Comparison of ENCODE assay signal across 18 cellular contexts in genomic region chr16:71594000-71594646, GRCh38. TPM values are rescaled to one million over a fixed set of nuclear protein-coding genes. Genes with fewer than 3 reads are reported as not detected.
A peak's percentile ranks its signal among the peaks of the same experiment; 100 is the strongest.
DNase-seq lines count a peak whose midpoint lies in the region; ATAC-seq, FAIRE-seq and TF ChIP-seq lines count a peak whose summit lies in the region.
"Had no signal": no experiment of that assay in that cellular context is flagged by ENCODE, and none has a peak within 500 bp of the region (broad histone marks: within the 10 kb centered on the region; RNA-seq: fewer than 3 reads in every experiment).

No MANE protein-coding gene starts in this region.

- no peak overlapping the region for H2BK20ac ChIP-seq in H1 (ENCODE audit: low read length)

- intact Hi-C loops in posterior vena cava (cut with DNase I), result no loop called here
- intact Hi-C loops in OCI-LY7 (cut with micrococcal nuclease; ENCODE audit: unreplicated experiment), result no loop called here

- H3K4me1 ChIP-seq in H1 (replicated peaks in 1 of 4; ENCODE audit: control insufficient read depth in 3 of 4, insufficient read depth in 4 of 4, low read length in 3 of 4), result no peaks in the 10 kb centered on the region
- H3K4me1 ChIP-seq in liver (ENCODE audit: control insufficient read depth in 4 of 4, insufficient read depth in 4 of 4, low read length in 3 of 4), result peaks cover 12 to 51% (median 39%) of the 10 kb centered on the region in 4 donors
- H3K4me1 ChIP-seq in OCI-LY7 (ENCODE audit: insufficient read depth, low read length, poor library complexity, severe bottlenecking), result no peaks in the 10 kb centered on the region

- H3K4me3 ChIP-seq in H1 (ENCODE audit: extremely low read depth in 1 of 4, insufficient read depth in 2 of 4, low read depth in 3 of 4, low read length in 4 of 4) (no peak overlapping the region), liver (ENCODE audit: low read depth in 1 of 3, low read length in 3 of 3) (no peak overlapping the region), OCI-LY7 (ENCODE audit: low read depth, low read length, poor library complexity, severe bottlenecking) (no peak overlapping the region)
- H3K4me3 ChIP-seq: BLaER1 treated with 17β-estradiol and CSF1 and Interleukin-3, amounts not matched to agents 10 nM and 100 nM had no signal

- no peaks in the 10 kb centered on the region for H3K79me2 ChIP-seq in H1 (ENCODE audit: control insufficient read depth in 1 of 2, insufficient read depth in 2 of 2, low read length in 2 of 2)
- H3K79me2 ChIP-seq in OCI-LY7 (ENCODE audit: insufficient read depth, low read depth, low read length), result no peaks in the 10 kb centered on the region

- H3K4me2 ChIP-seq in H1 (ENCODE audit: insufficient read depth in 1 of 2, low read depth in 2 of 2, low read length in 2 of 2) (no peak overlapping the region), OCI-LY7 (ENCODE audit: low read length) (no peak overlapping the region)
- H3K4me2 ChIP-seq: BLaER1 treated with 17β-estradiol and CSF1 and Interleukin-3, amounts not matched to agents 10 nM and 100 nM had no signal

- H3K36me3 ChIP-seq in H1 (ENCODE audit: control insufficient read depth in 2 of 4, insufficient read depth in 4 of 4, low read length in 3 of 4) (no peaks in the 10 kb centered on the region), liver (ENCODE audit: control insufficient read depth in 4 of 4, insufficient read depth in 3 of 4, low read depth in 1 of 4, low read length in 3 of 4) (no peaks in the 10 kb centered on the region), OCI-LY7 (ENCODE audit: insufficient read depth, low read length) (no peaks in the 10 kb centered on the region)
- H3K36me3 ChIP-seq: BLaER1 treated with 17β-estradiol and CSF1 and Interleukin-3, amounts not matched to agents 10 nM and 100 nM had no signal

- TF ChIP-seq RAD21 in H1 (IDR thresholded peaks at IDR 0.05 in 1 of 2, conservative IDR thresholded peaks at IDR 0.05 in 1 of 2; ENCODE audit: low read depth in 2 of 2, low read length in 2 of 2) (no peak), liver (IDR thresholded peaks at IDR 0.05) (peak; percentile 25 to 64)

- H4K8ac ChIP-seq in H1 (ENCODE audit: extremely low read depth, insufficient read depth, low read length), result no peak overlapping the region

- H3K79me1 ChIP-seq in H1 (ENCODE audit: low read depth, low read length), result no peaks in the 10 kb centered on the region

- no peak overlapping the region for H2BK12ac ChIP-seq in H1 (ENCODE audit: low read depth, low read length)

- H3K23me2 ChIP-seq in H1 (ENCODE audit: low read depth, low read length), result peaks cover 2% of the 10 kb centered on the region; the same call in 1 of the 2 replicates

- H3K27ac ChIP-seq in C4-2B (peak overlapping the region; percentile 53; the same call in 1 of the 2 replicates), H1 (ENCODE audit: low read depth, low read length) (no peak overlapping the region), liver (ENCODE audit: low read depth in 1 of 2, low read length in 2 of 2) (peak overlapping the region; percentile 88), OCI-LY7 (ENCODE audit: low read depth, low read length, poor library complexity, severe bottlenecking) (no peak overlapping the region)
- H3K27ac ChIP-seq: BLaER1 treated with 17β-estradiol and CSF1 and Interleukin-3, amounts not matched to agents 10 nM and 100 nM had no signal

- 90% methylated on average over 5 of the region's 5 CpGs; no CpG with 5 or more reads in 1 of the 2 experiments for WGBS in H1 (ENCODE audit: extremely low coverage in 1 of 2, insufficient coverage in 1 of 2, insufficient read length in 1 of 2, insufficient replicate concordance in 2 of 2, low coverage in 1 of 2, low lambda C conversion rate in 2 of 2, missing lambda C conversion rate in 1 of 2), 2 experiments
- 33% methylated on average over 5 of the region's 5 CpGs for WGBS in liver

- no peak overlapping the region for H3K4ac ChIP-seq in H1 (replicated peaks; ENCODE audit: insufficient read length, low read depth, low read length)

- H3K56ac ChIP-seq in H1 (replicated peaks; ENCODE audit: insufficient read length, low read depth, low read length), result no peak overlapping the region

- H3K9ac ChIP-seq in H1 (replicated peaks in 1 of 4; ENCODE audit: extremely low read depth in 1 of 4, low read depth in 3 of 4, low read length in 3 of 4), result no peak overlapping the region
- peak overlapping the region in 1 of 2 donors; percentile 31 for H3K9ac ChIP-seq in liver (ENCODE audit: low read depth in 1 of 2, low read length in 2 of 2)
- H3K9ac ChIP-seq: BLaER1 treated with 17β-estradiol and CSF1 and Interleukin-3, amounts not matched to agents 10 nM and 100 nM had no signal

- H4K20me1 ChIP-seq in H1 (replicated peaks in 1 of 2; ENCODE audit: control insufficient read depth in 1 of 2, insufficient read depth in 2 of 2, low read length in 2 of 2), result no peaks in the 10 kb centered on the region
- no peaks in the 10 kb centered on the region for H4K20me1 ChIP-seq in OCI-LY7 (ENCODE audit: insufficient read depth, low read length)
- H4K20me1 ChIP-seq: BLaER1 treated with 17β-estradiol and CSF1 and Interleukin-3, amounts not matched to agents 10 nM and 100 nM had no signal

- H4K91ac ChIP-seq in H1 (replicated peaks; ENCODE audit: insufficient read length, low read length), result no peak overlapping the region

- H2BK120ac ChIP-seq in H1 (replicated peaks; ENCODE audit: low read depth, low read length), result no peak overlapping the region

- no TSS peak for BruUV-seq in OCI-LY7 (replicated peaks; lab: Mats Ljungman, UMichigan)

- TF ChIP-seq EP300 in H1 (IDR thresholded peaks at IDR 0.05; ENCODE audit: borderline replicate concordance in 1 of 2, low read depth in 2 of 2, low read length in 2 of 2), result no peak

- FAIRE-seq in HTR-8/SVneo (lab: Jason Lieb, UNC), result peak; percentile 59
- no peak for FAIRE-seq in H1 (lab: Jason Lieb, UNC)
- FAIRE-seq: H54 had no signal

- H3K9me3 ChIP-seq in H1 (ENCODE audit: insufficient read depth in 2 of 2, low read depth in 1 of 2, low read length in 1 of 2) (no peaks in the 10 kb centered on the region; a peak in 1 of 4 replicates), liver (ENCODE audit: control insufficient read depth in 4 of 4, low read length in 3 of 4) (no peaks in the 10 kb centered on the region), OCI-LY7 (ENCODE audit: low read length) (no peaks in the 10 kb centered on the region)

- CTCF ChIA-PET in H1 (lab: Charles Lee; ENCODE audit: partially characterized antibody), result interaction anchor here (0.7 to 1.2 kb wide), 3 partner anchors 13 to 384 kb away, joined by 3 read pairs; no protein-coding TSS in a partner anchor
- CTCF ChIA-PET in OCI-LY7 (lab: Charles Lee; ENCODE audit: unreplicated experiment), result no interaction called here

- no peaks in the 10 kb centered on the region for H3K9me2 ChIP-seq in OCI-LY7 (ENCODE audit: insufficient read depth, low read length)

- H4K5ac ChIP-seq in H1 (ENCODE audit: insufficient read length, low read depth, low read length), result no peak overlapping the region

- H3K18ac ChIP-seq in H1 (ENCODE audit: extremely low read depth, low read length), result no peak overlapping the region

- H3K23ac ChIP-seq in H1 (ENCODE audit: insufficient read length), result no peak overlapping the region

- DNase-seq in HTR-8/SVneo (ENCODE audit: insufficient read length, low spot score), result no peak
- no peak for DNase-seq in H1 (ENCODE audit: low read depth in 1 of 2, low spot score in 2 of 2)
- DNase-seq in posterior vena cava (ENCODE audit: low spot score), result no peak
- no peak for DNase-seq in NCI-H1092 (lab: John Stamatoyannopoulos, UW)
- no peak for DNase-seq in OCI-LY7 (ENCODE audit: low spot score)
- DNase-seq: ACHN; Calu3; CD4-positive, alpha-beta T cell; DMS 273 treated with DMSO at 0.1 percent for 48 hours had no signal

- H2AFZ ChIP-seq in H1 (ENCODE audit: low read length) (peak overlapping the region; percentile 82), OCI-LY7 (ENCODE audit: low read length) (no peak overlapping the region)

- no peaks in the 10 kb centered on the region; a peak in 1 of 7 replicates for H3K27me3 ChIP-seq in H1 (replicated peaks in 1 of 4; ENCODE audit: control insufficient read depth in 3 of 4, extremely low read depth in 1 of 4, insufficient read depth in 3 of 4, low read length in 3 of 4)
- H3K27me3 ChIP-seq in liver (ENCODE audit: control insufficient read depth in 4 of 4, insufficient read depth in 4 of 4, low read length in 3 of 4), result no peaks in the 10 kb centered on the region
- H3K27me3 ChIP-seq: BLaER1 treated with 17β-estradiol and CSF1 and Interleukin-3, amounts not matched to agents 10 nM and 100 nM had no signal

- H2BK15ac ChIP-seq in H1 (ENCODE audit: low read length), result 0 out of 2 replicates have a peak overlapping the region, but pooled peaks have one; percentile 32

- TF ChIP-seq CTCF in C4-2B (conservative IDR thresholded peaks at IDR 0.05) (no peak), H1 (IDR thresholded peaks at IDR 0.05; ENCODE audit: control extremely low read depth in 1 of 3, insufficient read depth in 1 of 3, low read depth in 1 of 3, low read length in 3 of 3) (no peak), liver (IDR thresholded peaks at IDR 0.05; ENCODE audit: low read depth, low read length, missing input control) (no peak), OCI-LY7 (conservative IDR thresholded peaks at IDR 0.05; ENCODE audit: low read length) (no peak)

- no peak for ATAC-seq in HG03159 (IDR thresholded peaks at IDR 0.05; ENCODE audit: unreplicated experiment)
- ATAC-seq: HCT116 had no signal

- POLR2A ChIA-PET in H1 (lab: Charles Lee; ENCODE audit: partially characterized antibody) (no interaction called here), OCI-LY7 (lab: Charles Lee) (no interaction called here)

- no peak overlapping the region for H2BK5ac ChIP-seq in H1 (ENCODE audit: low read depth, low read length)

- TF ChIP-seq POLR2A in H1 (IDR thresholded peaks at IDR 0.05; ENCODE audit: control extremely low read depth in 1 of 2, low read depth in 2 of 2, low read length in 2 of 2), result no peak

- H2AK5ac ChIP-seq in H1 (ENCODE audit: low read depth, low read length), result no peak overlapping the region

- H3K14ac ChIP-seq in H1 (ENCODE audit: insufficient read length), result no peak overlapping the region

RNA-seq across cellular contexts. Expression of gene TAT, which starts 17.2 kb away (rescaled TPM):
- total RNA-seq in H1 (2021; fragmentation: NEBNext Ultra II Directional; extraction: Animal tissue kit (Norgen Biotek cat#: 25700)), result not detected in 2 replicates
- polyA plus RNA-seq in H1 (2011; rRNA removed) (0.03 and 0.13 TPM in 2 replicates), liver (100 to 1,000 TPM; 382 to 540 TPM)
- 0.05 TPM for polyA plus RNA-seq in H1 (2011; cell fraction: cytosol; rRNA removed)
- polyA plus RNA-seq in H1 (2011; cell fraction: nucleus; rRNA removed), result 0.06 TPM
- 0.04 to 0.05 TPM in 2 of 4 replicates, not detected in the others for polyA plus RNA-seq in H1 (2012, experiment 1 of 2)
- not detected for polyA plus RNA-seq in H1 (2012, experiment 2 of 2)
- not detected for polyA plus RNA-seq in H1 (2013, experiment 1 of 2)
- polyA plus RNA-seq in H1 (2013, experiment 2 of 2), result 0.02 TPM
- polyA minus RNA-seq in H1 (2011; rRNA and poly(A)+ RNA removed), result 0.10 and 0.25 TPM in 2 replicates
- not detected for polyA minus RNA-seq in H1 (2011; cell fraction: cytosol; rRNA and poly(A)+ RNA removed)
- polyA minus RNA-seq in H1 (2011; cell fraction: nucleus; rRNA and poly(A)+ RNA removed), result not detected
- total RNA-seq in liver (100 to 1,000 TPM in 1 of 2 donors, 10 to 100 TPM in 1; 10.6 to 484 TPM), posterior vena cava (under 1 TPM in 1 of 2 donors, not detected in 1; 0.09 TPM), OCI-LY7 (2022) (not detected in 2 replicates)
- not detected in 2 replicates for total RNA-seq in OCI-LY7 (2014; rRNA removed; shearing (Covaris generic))
- total RNA-seq: A172; Calu3; CD4-positive, alpha-beta T cell; Daoy had no signal
- polyA plus RNA-seq: IgD-negative memory B cell had no signal

RNA-seq across cellular contexts. Expression of gene MARVELD3, which starts 31.9 kb away (rescaled TPM):
- 34.8 TPM in 2 replicates for total RNA-seq in H1 (2021; fragmentation: NEBNext Ultra II Directional; extraction: Animal tissue kit (Norgen Biotek cat#: 25700))
- 18.0 and 18.4 TPM in 2 replicates for polyA plus RNA-seq in H1 (2011; rRNA removed)
- polyA plus RNA-seq in H1 (2011; cell fraction: cytosol; rRNA removed), result 20.3 TPM
- 20.3 TPM for polyA plus RNA-seq in H1 (2011; cell fraction: nucleus; rRNA removed)
- polyA plus RNA-seq in H1 (2012, experiment 1 of 2), result 22.8 to 31.1 TPM (median 26.2 TPM) in 4 replicates
- polyA plus RNA-seq in H1 (2012, experiment 2 of 2), result 12.3 TPM
- 40.3 TPM for polyA plus RNA-seq in H1 (2013, experiment 1 of 2)
- 41.3 TPM for polyA plus RNA-seq in H1 (2013, experiment 2 of 2)
- polyA minus RNA-seq in H1 (2011; rRNA and poly(A)+ RNA removed), result 18.9 and 34.9 TPM in 2 replicates
- 15.1 TPM for polyA minus RNA-seq in H1 (2011; cell fraction: cytosol; rRNA and poly(A)+ RNA removed)
- polyA minus RNA-seq in H1 (2011; cell fraction: nucleus; rRNA and poly(A)+ RNA removed), result 18.2 TPM
- total RNA-seq in liver, result 1 to 10 TPM; 4.9 TPM
- polyA plus RNA-seq in liver, result 1 to 10 TPM; 1.8 to 3.3 TPM
- total RNA-seq in posterior vena cava, result not detected
- not detected in 2 replicates for total RNA-seq in OCI-LY7 (2014; rRNA removed; shearing (Covaris generic))
- total RNA-seq in OCI-LY7 (2022), result not detected in 2 replicates
- total RNA-seq: A172; CD4-positive, alpha-beta T cell had no signal
- polyA plus RNA-seq: IgD-negative memory B cell had no signal

Comparison
In these comparisons a context has a peak if more than half of its experiments do, and no peak if none do; other contexts are left out.
1. H3K27ac ChIP-seq: peak in C4-2B (single experiment) and liver (2 of 2); none in H1 (single experiment) and OCI-LY7 (single experiment).
2. RNA of gene TAT, which starts 17.2 kb away (total RNA-seq): 10.6 to 484 TPM in liver; 0.09 TPM in posterior vena cava, not detected in OCI-LY7 and not detected in H1; every median in the first group is over 10 times any median in the second.
3. RNA of gene MARVELD3, which starts 31.9 kb away (total RNA-seq): 34.8 TPM in H1 and 4.9 TPM in liver; not detected in posterior vena cava and not detected in OCI-LY7; every median in the first group is over 4 times any median in the second.